In genomic region chr17:38870259-38871165, GRCh38 we compare ENCODE assay signal across 8 cellular contexts. TPM values are rescaled to one million over a fixed set of nuclear protein-coding genes. Genes with fewer than 3 reads are reported as not detected.
DNase-seq lines count a peak whose midpoint lies in the region; ATAC-seq and TF ChIP-seq lines count a peak whose summit lies in the region.

No MANE protein-coding gene starts in this region.

- no peaks in the 10 kb centered on the region for H3K36me3 Mint-ChIP-seq in nephron progenitor cell (ENCODE audit: low read depth)

- H3K9ac ChIP-seq in fibroblast of lung (ENCODE audit: insufficient read depth, low read length), result peak overlapping the region; percentile 85

- H3K27ac Mint-ChIP-seq in nephron progenitor cell, result peak overlapping the region; percentile 99

- peak overlapping the region; percentile 99 for H3K4me3 Mint-ChIP-seq in nephron progenitor cell

- peak; percentile 35 for DNase-seq in COR-L47 (lab: John Stamatoyannopoulos, UW)
- peak; percentile 30 to 48 for DNase-seq in activated T-helper 1 cell treated with anti-CD3 and anti-CD28 coated beads, Interleukin-2, amount 50 U/mL, for 16 hours (ENCODE audit: low read depth in 1 of 2, low spot score in 1 of 2)
- peak; percentile 54 to 60 for DNase-seq in fibroblast of lung (ENCODE audit: low read depth in 2 of 2)
- DNase-seq in nephron progenitor cell, result peak; percentile 63
- DNase-seq in islet precursor cell, result no peak

- peaks cover 50% of the 10 kb centered on the region for H3K4me1 Mint-ChIP-seq in nephron progenitor cell

- H3K36me3 ChIP-seq in fibroblast of lung (ENCODE audit: control insufficient read depth, insufficient read depth, low read length), result peaks cover 10% of the 10 kb centered on the region

- peaks cover 22% of the 10 kb centered on the region for H3K27me3 Mint-ChIP-seq in nephron progenitor cell (ENCODE audit: low read depth, poor library complexity)

- TF ChIP-seq CTCF in fibroblast of lung (conservative IDR thresholded peaks at IDR 0.05 in 1 of 2, IDR thresholded peaks at IDR 0.05 in 1 of 2; ENCODE audit: low read depth in 1 of 2, low read length in 2 of 2) (no peak), nephron progenitor cell (IDR thresholded peaks at IDR 0.05) (no peak)

- ATAC-seq in HG02642 (IDR thresholded peaks at IDR 0.05; ENCODE audit: poor library complexity, unreplicated experiment), result peak; percentile 28

- H3K27ac ChIP-seq in fibroblast of lung (ENCODE audit: insufficient read depth, low read length) (peak overlapping the region; percentile 86), temporal lobe (ENCODE audit: low read depth, low read length) (peak overlapping the region; percentile 98)

- no peaks in the 10 kb centered on the region for H3K9me3 ChIP-seq in fibroblast of lung (ENCODE audit: control insufficient read depth, insufficient read depth, low read depth, low read length)

- H3K79me2 ChIP-seq in fibroblast of lung (ENCODE audit: control insufficient read depth, insufficient read depth, low read length), result peaks cover 55% of the 10 kb centered on the region

- peaks cover 33% of the 10 kb centered on the region for H3K4me1 ChIP-seq in fibroblast of lung (ENCODE audit: control insufficient read depth, extremely low read depth, insufficient read depth, low read length)

- peak overlapping the region; percentile 99 for H3K4me2 ChIP-seq in fibroblast of lung (ENCODE audit: extremely low read depth, insufficient read depth, low read length)

- peak overlapping the region; percentile 86 to 99 (median 96) for H3K4me3 ChIP-seq in fibroblast of lung (replicated peaks in 1 of 4; ENCODE audit: control extremely low read depth in 1 of 4, insufficient read depth in 1 of 4, low read depth in 3 of 4, low read length in 4 of 4)

- H4K20me1 ChIP-seq in fibroblast of lung (ENCODE audit: control insufficient read depth, extremely low read depth, insufficient read depth, low read length), result peaks cover 5% of the 10 kb centered on the region

- no peak overlapping the region for H2AFZ ChIP-seq in fibroblast of lung (ENCODE audit: low read length)

- H3K27me3 ChIP-seq in fibroblast of lung (ENCODE audit: control insufficient read depth, insufficient read depth, low read length), result no peaks in the 10 kb centered on the region

- H3K9me3 Mint-ChIP-seq in nephron progenitor cell, result no peaks in the 10 kb centered on the region

TF ChIP-seq in PFSK-1, 5 proteins besides CTCF, POLR2A, EP300 and RAD21:
- TF ChIP-seq POLR2AphosphoS5 (IDR thresholded peaks at IDR 0.05; ENCODE audit: low read depth, low read length) (no peak), SIN3A (IDR thresholded peaks at IDR 0.05; ENCODE audit: borderline replicate concordance, insufficient read depth, low read length) (peak; percentile 13; the same call in 1 of the 2 replicates), FOXP2 (optimal IDR thresholded peaks at IDR 0.05; ENCODE audit: borderline replicate concordance, extremely low read depth, extremely low read length, insufficient read depth) (no peak), REST (IDR thresholded peaks at IDR 0.05; ENCODE audit: insufficient read depth in 1 of 2, low read depth in 2 of 2, low read length in 2 of 2) (no peak)
TF ChIP-seq in PFSK-1: peak in this region for 1.

RNA-seq across cellular contexts. Expression of gene LASP1, which starts 0.7 kb away (rescaled TPM):
- polyA plus RNA-seq in PFSK-1 (2012; ENCODE audit: insufficient read length, low read depth), result 383 TPM
- total RNA-seq in fibroblast of lung (58.8 and 79.8 TPM in 2 replicates), temporal lobe (53.1 TPM)
- 159 and 208 TPM in 2 replicates for polyA plus RNA-seq in fibroblast of lung
- 269 and 385 TPM in 2 replicates for polyA plus RNA-seq in fibroblast of lung (2012)
- 446 and 572 TPM in 2 replicates for polyA minus RNA-seq in fibroblast of lung (ENCODE audit: low replicate concordance)

RNA-seq across cellular contexts. Expression of gene RPL23, which starts 17.0 kb away (rescaled TPM):
- polyA plus RNA-seq in PFSK-1 (2012; ENCODE audit: insufficient read length, low read depth), result 1,863 TPM
- total RNA-seq in fibroblast of lung (1,552 and 2,520 TPM in 2 replicates), temporal lobe (919 TPM)
- 2,492 and 2,693 TPM in 2 replicates for polyA plus RNA-seq in fibroblast of lung
- polyA plus RNA-seq in fibroblast of lung (2012), result 1,846 and 2,298 TPM in 2 replicates
- 52.1 and 69.4 TPM in 2 replicates for polyA minus RNA-seq in fibroblast of lung (ENCODE audit: low replicate concordance)

RNA-seq across cellular contexts. Expression of gene CWC25, which starts 45.4 kb away (rescaled TPM):
- 25.5 TPM for polyA plus RNA-seq in PFSK-1 (2012; ENCODE audit: insufficient read length, low read depth)
- total RNA-seq in fibroblast of lung (9.8 and 10.9 TPM in 2 replicates), temporal lobe (8.4 TPM)
- 14.4 and 15.6 TPM in 2 replicates for polyA plus RNA-seq in fibroblast of lung
- 12.4 and 14.6 TPM in 2 replicates for polyA plus RNA-seq in fibroblast of lung (2012)
- 3.6 and 5.9 TPM in 2 replicates for polyA minus RNA-seq in fibroblast of lung (ENCODE audit: low replicate concordance)
